In the genomic region with DNA sequence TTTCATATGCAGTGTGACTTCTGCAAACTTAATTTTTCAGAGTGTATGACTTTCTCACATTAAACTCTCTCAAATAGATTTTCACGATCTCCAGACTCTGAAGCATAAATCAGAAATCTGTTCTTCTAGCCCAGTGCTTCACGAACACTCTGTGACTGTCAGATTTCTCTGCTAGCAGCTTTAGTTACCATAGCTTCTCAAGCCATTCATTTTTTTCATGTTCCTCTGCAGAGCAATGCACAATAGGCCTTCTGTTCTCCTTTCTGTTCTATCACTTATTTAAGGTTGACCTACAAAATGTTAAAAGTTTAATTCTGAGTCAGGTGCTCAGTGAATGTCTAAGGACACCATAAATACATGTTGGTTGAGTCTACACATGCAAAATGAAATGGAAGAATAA, we compare ENCODE assay signal across 18 cellular contexts.
DNase-seq lines count a peak whose midpoint lies in the region; ATAC-seq and TF ChIP-seq lines count a peak whose summit lies in the region.
"Had no signal": no experiment of that assay in that cellular context is flagged by ENCODE, and none has a peak within 500 bp of the region (broad histone marks: within the 10 kb centered on the region; RNA-seq: fewer than 3 reads in every experiment).

No MANE protein-coding gene starts in this region.

- DNase-seq in Ammon's horn (ENCODE audit: low spot score): peak; percentile 65
- peak; percentile 3 for DNase-seq in SK-MEL-5 (ENCODE audit: low read depth, low spot score)
- peak; percentile 51 for DNase-seq in foreskin melanocyte
- peak; percentile 59 for DNase-seq in pons (ENCODE audit: low spot score)
- no peak for DNase-seq in tibial nerve (ENCODE audit: low spot score in 2 of 2)
- no peak for DNase-seq in activated gamma-delta T cell treated with Interleukin-2 at 50 U/mL for 16 hours
- DNase-seq in vagina (ENCODE audit: extremely low spot score in 2 of 2): no peak
- DNase-seq: CD8-positive, alpha-beta T cell; COR-L47; DMS 273 treated with DMSO at 0.1 percent for 48 hours; DMS53; DND-41; EL; HCEC 1CT had no signal

- H3K27ac ChIP-seq in tibial nerve (no peak overlapping the region), vagina (no peak overlapping the region)
- H3K27ac ChIP-seq: 22Rv1; BLaER1 treated with 17β-estradiol and CSF1 and Interleukin-3, amounts not matched to agents 10 nM and 100 nM had no signal

- H3K4me1 ChIP-seq in tibial nerve: peaks cover 0 to 8% (median 0%) of the 10 kb centered on the region in 4 donors
- H3K4me1 ChIP-seq in vagina: no peaks in the 10 kb centered on the region
- H3K4me1 ChIP-seq: BLaER1 treated with 17β-estradiol and CSF1 and Interleukin-3, amounts not matched to agents 10 nM and 100 nM had no signal

- no peak for TF ChIP-seq EP300 in tibial nerve (IDR thresholded peaks at IDR 0.05)

- in situ Hi-C loops in SK-MEL-5 (cut with HindIII; ENCODE audit: low pct_unique_long_range_greater_than_20kb, low sequenced_read_pairs): no loop called here

- intact Hi-C loops in vagina (cut with DNase I): no loop called here

- H3K27me3 ChIP-seq in tibial nerve: no peaks in the 10 kb centered on the region
- H3K27me3 ChIP-seq in vagina: no peaks in the 10 kb centered on the region
- H3K27me3 ChIP-seq: BLaER1 treated with 17β-estradiol and CSF1 and Interleukin-3, amounts not matched to agents 10 nM and 100 nM had no signal

- H3K9me3 ChIP-seq in tibial nerve: no peaks in the 10 kb centered on the region
- no peaks in the 10 kb centered on the region for H3K9me3 ChIP-seq in vagina
- H3K9me3 ChIP-seq: BLaER1 treated with 17β-estradiol and CSF1 and Interleukin-3, amounts not matched to agents 10 nM and 100 nM had no signal

- H3K36me3 ChIP-seq in tibial nerve (no peaks in the 10 kb centered on the region), vagina (no peaks in the 10 kb centered on the region)
- H3K36me3 ChIP-seq: BLaER1 treated with 17β-estradiol and CSF1 and Interleukin-3, amounts not matched to agents 10 nM and 100 nM had no signal

- TF ChIP-seq POLR2A in tibial nerve (IDR thresholded peaks at IDR 0.05): no peak
- TF ChIP-seq POLR2A in vagina (IDR thresholded peaks at IDR 0.05): no peak

- WGBS in tibial nerve, 2 donors: 35 to 49% methylated on average over 2 of the region's 2 CpGs

- ATAC-seq in HG03139 (IDR thresholded peaks at IDR 0.05; ENCODE audit: unreplicated experiment): no peak
- ATAC-seq: CD8-positive, alpha-beta T cell; GM23338 had no signal

- H3K4me3 ChIP-seq in tibial nerve: no peak overlapping the region
- H3K4me3 ChIP-seq in vagina: no peak overlapping the region
- H3K4me3 ChIP-seq: BLaER1 treated with 17β-estradiol and CSF1 and Interleukin-3, amounts not matched to agents 10 nM and 100 nM; GM23338 had no signal

- TF ChIP-seq CTCF in tibial nerve (IDR thresholded peaks at IDR 0.05) (no peak), vagina (IDR thresholded peaks at IDR 0.05) (no peak)

Comparison
In these comparisons a context has a peak if more than half of its experiments do, and no peak if none do; other contexts are left out.
1. DNase-seq: peak in Ammon's horn (single experiment), SK-MEL-5 (single experiment), foreskin melanocyte (single experiment) and pons (single experiment); none in tibial nerve (0 of 2), activated gamma-delta T cell treated with Interleukin-2 at 50 U/mL for 16 hours (single experiment) and vagina (0 of 2).